8 cellular contexts compared by ENCODE assay signal in the genomic region with DNA sequence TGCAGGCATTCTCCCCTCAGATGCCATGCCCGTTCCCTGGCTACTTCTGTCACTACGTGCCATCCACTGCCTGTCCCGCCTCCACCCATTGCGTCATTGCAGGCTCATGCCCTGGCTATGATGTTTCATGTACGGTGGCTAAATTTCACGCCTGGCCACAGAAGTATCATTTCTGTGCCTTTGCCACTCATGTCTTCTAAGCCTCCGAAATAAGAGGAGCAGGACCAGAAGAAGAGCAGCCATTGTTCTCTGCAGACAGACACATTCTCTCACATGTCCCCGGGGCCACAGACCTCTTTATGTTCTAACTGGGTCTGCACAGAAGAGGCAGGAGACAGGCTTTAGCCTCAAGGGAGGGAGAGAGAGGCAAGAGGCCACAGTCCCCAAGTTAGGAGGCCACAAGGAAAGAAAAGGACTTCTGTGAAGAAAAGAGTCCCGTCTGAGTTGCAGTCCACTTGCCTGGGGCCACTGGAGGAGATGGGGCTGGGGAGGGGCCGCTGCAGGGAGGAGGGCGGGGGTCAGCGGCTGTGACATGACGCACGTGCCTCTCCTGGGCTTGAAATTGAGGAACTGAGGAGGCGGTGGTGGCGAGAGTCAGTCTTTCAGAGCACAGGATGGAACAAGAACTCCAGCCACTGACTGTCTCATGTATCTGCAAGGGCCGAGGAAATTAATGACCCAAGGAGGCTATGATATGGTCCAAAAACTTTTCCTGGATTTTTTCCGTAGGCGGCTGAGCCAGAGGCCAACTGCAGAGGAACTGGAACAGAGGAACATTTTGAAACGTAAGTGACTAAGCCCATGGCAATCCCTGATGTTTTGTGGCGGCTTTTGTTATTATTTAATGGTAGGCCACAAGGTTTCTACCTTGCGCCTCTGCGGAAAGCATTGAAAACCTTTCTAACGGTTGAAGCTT. TPM values are rescaled to one million over a fixed set of nuclear protein-coding genes. Genes with fewer than 3 reads are reported as not detected.
DNase-seq lines count a peak whose midpoint lies in the region; ATAC-seq and TF ChIP-seq lines count a peak whose summit lies in the region.

No MANE protein-coding gene starts in this region.

- H3K4me1 ChIP-seq in upper lobe of right lung = peaks cover 11% of the 10 kb centered on the region

- H3K9me3 Mint-ChIP-seq in endothelial cell (ENCODE audit: unreplicated experiment) = no peaks in the 10 kb centered on the region

- in situ Hi-C loops in KBM-7 (cut with MboI; ENCODE audit: low pct_unique_long_range_greater_than_20kb, low sequenced_read_pairs) (no loop called here), brain microvascular endothelial cell (cut with HindIII; ENCODE audit: low pct_ligation_motif_present, low sequenced_read_pairs) (no loop called here)

- TF ChIP-seq CTCF in upper lobe of right lung (IDR thresholded peaks at IDR 0.05) (no peak), brain microvascular endothelial cell (IDR thresholded peaks at IDR 0.05; ENCODE audit: low read depth, low read length, missing control alignments) (no peak), endothelial cell (IDR thresholded peaks at IDR 0.05; ENCODE audit: unreplicated experiment) (no peak)

- intact Hi-C loops in cardiac septum (cut with DNase I) (no loop called here), upper lobe of right lung (cut with DNase I) (no loop called here)

- no peaks in the 10 kb centered on the region for H3K4me1 Mint-ChIP-seq in endothelial cell (ENCODE audit: unreplicated experiment)

- H3K27me3 ChIP-seq in upper lobe of right lung (no peaks in the 10 kb centered on the region), brain microvascular endothelial cell (replicated peaks) (no peaks in the 10 kb centered on the region)

- H3K27ac ChIP-seq in upper lobe of right lung (peak overlapping the region; percentile 63), brain microvascular endothelial cell (no peak overlapping the region)

- ATAC-seq in GM19463 (IDR thresholded peaks at IDR 0.05; ENCODE audit: unreplicated experiment) (peak; percentile 57), upper lobe of right lung (peak; percentile 81)

- peaks cover under 1% of the 10 kb centered on the region for H3K27me3 Mint-ChIP-seq in endothelial cell (ENCODE audit: unreplicated experiment)

- H3K4me3 ChIP-seq in upper lobe of right lung (peak overlapping the region; percentile 44), brain microvascular endothelial cell (ENCODE audit: low read depth, low read length) (no peak overlapping the region)

- H3K36me3 Mint-ChIP-seq in endothelial cell (ENCODE audit: low read depth, unreplicated experiment) = no peaks in the 10 kb centered on the region

- no peaks in the 10 kb centered on the region for H3K9me3 ChIP-seq in upper lobe of right lung

- H3K36me3 ChIP-seq in upper lobe of right lung (no peaks in the 10 kb centered on the region), brain microvascular endothelial cell (replicated peaks) (no peaks in the 10 kb centered on the region)

- H3K27ac Mint-ChIP-seq in endothelial cell (ENCODE audit: unreplicated experiment) = no peak overlapping the region

- H3K4me3 Mint-ChIP-seq in endothelial cell (ENCODE audit: unreplicated experiment) = no peak overlapping the region

- peak; percentile 87 for DNase-seq in CD1c-positive myeloid dendritic cell (ENCODE audit: extremely low spot score)
- DNase-seq in KBM-7 = peak; percentile 74
- DNase-seq in cardiac septum (ENCODE audit: low spot score) = peak; percentile 86
- peak; percentile 84 for DNase-seq in upper lobe of right lung
- no peak for DNase-seq in brain microvascular endothelial cell
- no peak for DNase-seq in NCI-H2196 (lab: John Stamatoyannopoulos, UW; ENCODE audit: unreplicated experiment)
- DNase-seq in endothelial cell (ENCODE audit: low spot score) = no peak

RNA-seq across cellular contexts. Expression of gene TBC1D7, which starts 55.9 kb away (rescaled TPM):
- total RNA-seq in cardiac septum (30.5 TPM), upper lobe of right lung (18.1 TPM), endothelial cell (ENCODE audit: unreplicated experiment) (40.4 TPM)

Comparison
In these comparisons a context has a peak if more than half of its experiments do, and no peak if none do; other contexts are left out.
1. DNase-seq: peak in CD1c-positive myeloid dendritic cell (single experiment), KBM-7 (single experiment), cardiac septum (single experiment) and upper lobe of right lung (single experiment); none in brain microvascular endothelial cell (single experiment), NCI-H2196 (single experiment) and endothelial cell (single experiment).